In genomic region chr20:4821590-4821989, GRCh38 we compare ENCODE assay signal across 10 cellular contexts. TPM values are rescaled to one million over a fixed set of nuclear protein-coding genes. Genes with fewer than 3 reads are reported as not detected.
DNase-seq lines count a peak whose midpoint lies in the region; FAIRE-seq and TF ChIP-seq lines count a peak whose summit lies in the region.
"Had no signal": no experiment of that assay in that cellular context is flagged by ENCODE, and none has a peak within 500 bp of the region (broad histone marks: within the 10 kb centered on the region; RNA-seq: fewer than 3 reads in every experiment).

No MANE protein-coding gene starts in this region.

- H3K4me2 ChIP-seq in OCI-LY7 (ENCODE audit: low read length) (peak overlapping the region; percentile 76), endothelial cell of umbilical vein (ENCODE audit: insufficient read depth, low read length) (peak overlapping the region; percentile 72), trophoblast cell (ENCODE audit: low read length) (peak overlapping the region; percentile 55)

- POLR2A ChIA-PET in OCI-LY7 (lab: Charles Lee) (interaction anchor here (1.0 kb wide), 1 partner anchor 13 kb away, joined by 4 read pairs; no protein-coding TSS in a partner anchor), endothelial cell of umbilical vein (lab: Charles Lee) (no interaction called here)

- no peak for FAIRE-seq in endothelial cell of umbilical vein (lab: Jason Lieb, UNC)

- peak; percentile 12 for DNase-seq in D341Med (ENCODE audit: low spot score)
- no peak for DNase-seq in OCI-LY7 (ENCODE audit: low spot score)
- DNase-seq in endothelial cell of umbilical vein (ENCODE audit: low read depth, low spot score), result no peak
- no peak for DNase-seq in trophoblast cell
- no peak for DNase-seq in NCI-H2029 (lab: John Stamatoyannopoulos, UW)
- DNase-seq in NCI-H524 (lab: John Stamatoyannopoulos, UW), result no peak
- no peak for DNase-seq in breast epithelium (ENCODE audit: low spot score in 2 of 2)
- no peak for DNase-seq in medulla oblongata (ENCODE audit: extremely low spot score)
- DNase-seq: NCI-H2081 treated with DMSO at 0.1 percent for 48 hours, right cardiac atrium had no signal

- H3K4me1 ChIP-seq in OCI-LY7 (ENCODE audit: insufficient read depth, low read length, poor library complexity, severe bottlenecking), result peaks cover 27% of the 10 kb centered on the region
- H3K4me1 ChIP-seq in endothelial cell of umbilical vein (ENCODE audit: control insufficient read depth, extremely low read depth, insufficient read depth, low read length), result peaks cover 26% of the 10 kb centered on the region
- H3K4me1 ChIP-seq in trophoblast cell (ENCODE audit: control insufficient read depth in 1 of 2, insufficient read depth in 2 of 2, low read length in 2 of 2), result peaks cover 3 to 14% of the 10 kb centered on the region in 2 experiments
- peaks cover 5 to 8% of the 10 kb centered on the region in 2 donors for H3K4me1 ChIP-seq in breast epithelium

- TF ChIP-seq POLR2A in endothelial cell of umbilical vein (IDR thresholded peaks at IDR 0.05; ENCODE audit: low read depth, low read length), result no peak
- no peak for TF ChIP-seq POLR2A in breast epithelium (IDR thresholded peaks at IDR 0.05)

- peaks cover 10% of the 10 kb centered on the region for H3K79me1 ChIP-seq in trophoblast cell (ENCODE audit: low read length)

- H3K4ac ChIP-seq in trophoblast cell (ENCODE audit: low read depth, low read length), result no peak overlapping the region

- H3K27me3 ChIP-seq in endothelial cell of umbilical vein (ENCODE audit: control insufficient read depth in 2 of 2, insufficient read depth in 2 of 2, low read length in 2 of 2) (no peaks in the 10 kb centered on the region), trophoblast cell (ENCODE audit: insufficient read depth, low read length) (no peaks in the 10 kb centered on the region), breast epithelium (peaks cover 0 to 3% of the 10 kb centered on the region in 2 donors)

- dilution Hi-C loops in endothelial cell of umbilical vein (cut with MboI; ENCODE audit: extremely low pct_ligation_motif_present, low sequenced_read_pairs), result no loop called here

- no CpG with 5 or more reads among the region's 5 CpGs for WGBS in trophoblast cell (ENCODE audit: extremely low coverage, insufficient coverage, insufficient read length)

- no peaks in the 10 kb centered on the region for H3K9me1 ChIP-seq in endothelial cell of umbilical vein (replicated peaks; ENCODE audit: control insufficient read depth, extremely low read depth, insufficient read depth, low read length)

- H2AFZ ChIP-seq in OCI-LY7 (ENCODE audit: low read length) (no peak overlapping the region), endothelial cell of umbilical vein (ENCODE audit: low read depth, low read length) (no peak overlapping the region), trophoblast cell (ENCODE audit: insufficient read depth, low read length, poor library complexity) (no peak overlapping the region)

- H3K4me3 ChIP-seq in OCI-LY7 (ENCODE audit: low read depth, low read length, poor library complexity, severe bottlenecking) (peak overlapping the region; percentile 94), endothelial cell of umbilical vein (replicated peaks in 1 of 3; ENCODE audit: insufficient read depth in 1 of 3, low read depth in 1 of 3, low read length in 3 of 3) (peak overlapping the region in 1 of 3 experiments; percentile 54), trophoblast cell (ENCODE audit: low read depth, low read length) (no peak overlapping the region), breast epithelium (peak overlapping the region in 1 of 3 donors; percentile 69)

- CTCF ChIA-PET in OCI-LY7 (lab: Charles Lee; ENCODE audit: unreplicated experiment), result interaction anchor here (0.6 kb wide), 1 partner anchor 126 kb away, joined by 4 read pairs; no protein-coding TSS in a partner anchor
- CTCF ChIA-PET in endothelial cell of umbilical vein (lab: Charles Lee), result interaction anchor here (1.0 kb wide), 1 partner anchor 134 kb away, joined by 4 read pairs; no protein-coding TSS in a partner anchor

- TF ChIP-seq CTCF in OCI-LY7 (conservative IDR thresholded peaks at IDR 0.05; ENCODE audit: low read length), result no peak
- no peak for TF ChIP-seq CTCF in endothelial cell of umbilical vein (IDR thresholded peaks at IDR 0.05; ENCODE audit: extremely low read depth in 1 of 2, insufficient read depth in 1 of 2, low read depth in 1 of 2, low read length in 2 of 2)
- TF ChIP-seq CTCF in breast epithelium (IDR thresholded peaks at IDR 0.05), result no peak

- intact Hi-C loops in OCI-LY7 (cut with micrococcal nuclease; ENCODE audit: unreplicated experiment) (no loop called here), endothelial cell of umbilical vein (cut with micrococcal nuclease) (no loop called here), breast epithelium (cut with DNase I; ENCODE audit: low total_unique reads) (no loop called here)

- H4K91ac ChIP-seq in trophoblast cell (ENCODE audit: low read depth, low read length), result no peak overlapping the region

- peak overlapping the region; percentile 85 for H3K27ac ChIP-seq in OCI-LY7 (ENCODE audit: low read depth, low read length, poor library complexity, severe bottlenecking)
- no peak overlapping the region for H3K27ac ChIP-seq in endothelial cell of umbilical vein (ENCODE audit: insufficient read depth, low read depth, low read length)
- H3K27ac ChIP-seq in trophoblast cell (ENCODE audit: low read depth, low read length), result no peak overlapping the region
- H3K27ac ChIP-seq in breast epithelium, result no peak overlapping the region

- H3K36me3 ChIP-seq in OCI-LY7 (ENCODE audit: insufficient read depth, low read length) (peaks cover 48% of the 10 kb centered on the region), endothelial cell of umbilical vein (ENCODE audit: control insufficient read depth in 2 of 2, extremely low read depth in 1 of 2, insufficient read depth in 2 of 2, low read length in 2 of 2) (peaks cover 0 to 4% of the 10 kb centered on the region in 2 experiments), trophoblast cell (ENCODE audit: control insufficient read depth in 1 of 2, insufficient read depth in 2 of 2, low read length in 2 of 2) (peaks cover 2 to 9% of the 10 kb centered on the region in 2 experiments), breast epithelium (no peaks in the 10 kb centered on the region)

- no peaks in the 10 kb centered on the region for H3K9me3 ChIP-seq in OCI-LY7 (ENCODE audit: low read length)
- H3K9me3 ChIP-seq in endothelial cell of umbilical vein (replicated peaks; ENCODE audit: control insufficient read depth, insufficient read depth, low read length), result no peaks in the 10 kb centered on the region
- no peaks in the 10 kb centered on the region for H3K9me3 ChIP-seq in trophoblast cell (ENCODE audit: insufficient read depth, low read depth, low read length)
- H3K9me3 ChIP-seq in breast epithelium, result no peaks in the 10 kb centered on the region

- H2BK12ac ChIP-seq in trophoblast cell (ENCODE audit: low read length), result no peak overlapping the region

- H3K23ac ChIP-seq in trophoblast cell (ENCODE audit: low read length), result no peak overlapping the region

- no peak overlapping the region for H2AK5ac ChIP-seq in trophoblast cell (ENCODE audit: low read length)

- H4K8ac ChIP-seq in trophoblast cell (ENCODE audit: low read depth, low read length), result no peak overlapping the region

- no peak overlapping the region for H3K14ac ChIP-seq in trophoblast cell (ENCODE audit: low read length)

- H3K18ac ChIP-seq in trophoblast cell (ENCODE audit: low read length), result no peak overlapping the region

- H2BK5ac ChIP-seq in trophoblast cell (ENCODE audit: low read depth, low read length, poor library complexity), result no peak overlapping the region

- H3K79me2 ChIP-seq in OCI-LY7 (ENCODE audit: insufficient read depth, low read depth, low read length) (peaks cover 19% of the 10 kb centered on the region; the same call in 1 of the 2 replicates), endothelial cell of umbilical vein (ENCODE audit: control insufficient read depth, insufficient read depth, low read length) (no peaks in the 10 kb centered on the region), trophoblast cell (ENCODE audit: control insufficient read depth, insufficient read depth, low read length, poor library complexity) (peaks cover 4% of the 10 kb centered on the region)

- H2BK120ac ChIP-seq in trophoblast cell (ENCODE audit: insufficient read depth, low read length, poor library complexity), result no peak overlapping the region

- no peaks in the 10 kb centered on the region for H3K9me2 ChIP-seq in OCI-LY7 (ENCODE audit: insufficient read depth, low read length)

- H4K12ac ChIP-seq in trophoblast cell (ENCODE audit: low read depth, low read length), result no peak overlapping the region

- H4K20me1 ChIP-seq in OCI-LY7 (ENCODE audit: insufficient read depth, low read length) (no peaks in the 10 kb centered on the region), endothelial cell of umbilical vein (replicated peaks; ENCODE audit: control insufficient read depth, extremely low read depth, insufficient read depth, low read length) (no peaks in the 10 kb centered on the region)

- H3K9ac ChIP-seq in endothelial cell of umbilical vein (replicated peaks; ENCODE audit: extremely low read depth, insufficient read depth, low read length), result no peak overlapping the region
- no peak overlapping the region for H3K9ac ChIP-seq in trophoblast cell (ENCODE audit: low read length)

- BruUV-seq in OCI-LY7 (replicated peaks; lab: Mats Ljungman, UMichigan) (TSS peak; percentile 54), endothelial cell of umbilical vein (replicated peaks; lab: Mats Ljungman, UMichigan) (no TSS peak)

TF ChIP-seq in endothelial cell of umbilical vein, 7 proteins besides CTCF, POLR2A, EP300 and RAD21 (continues in another document):
- TF ChIP-seq EZH2 (IDR thresholded peaks at IDR 0.05; ENCODE audit: borderline replicate concordance, low read depth, low read length, severe bottlenecking) (no peak), JUN (IDR thresholded peaks at IDR 0.05; ENCODE audit: borderline replicate concordance, insufficient read depth, insufficient read length, low read depth) (no peak), FOS (IDR thresholded peaks at IDR 0.05; ENCODE audit: borderline replicate concordance, insufficient read depth, low read length) (no peak)

RNA-seq across cellular contexts. Expression of gene RASSF2, which starts 1.8 kb away (rescaled TPM):
- total RNA-seq in OCI-LY7 (2014; rRNA removed; shearing (Covaris generic)), result 30.0 and 30.5 TPM in 2 replicates
- total RNA-seq in OCI-LY7 (2022), result 36.5 and 37.9 TPM in 2 replicates
- total RNA-seq in endothelial cell of umbilical vein, result 38.6 and 44.7 TPM in 2 replicates
- polyA plus RNA-seq in endothelial cell of umbilical vein, result 18.5 and 21.0 TPM in 2 replicates
- polyA plus RNA-seq in endothelial cell of umbilical vein (2011; cell fraction: cytosol; rRNA removed), result 19.6 and 20.5 TPM in 2 replicates
- polyA plus RNA-seq in endothelial cell of umbilical vein (2011; cell fraction: nucleus; rRNA removed), result 22.9 and 23.2 TPM in 2 replicates
- 12.7 and 16.3 TPM in 2 replicates for polyA plus RNA-seq in endothelial cell of umbilical vein (2012)
- 37.4 TPM in 2 replicates for polyA minus RNA-seq in endothelial cell of umbilical vein
- not detected for polyA minus RNA-seq in endothelial cell of umbilical vein (2011; cell fraction: cytosol; rRNA and poly(A)+ RNA removed)
- 11.8 and 17.1 TPM in 2 replicates for polyA minus RNA-seq in endothelial cell of umbilical vein (2011; cell fraction: nucleus; rRNA and poly(A)+ RNA removed)
- polyA plus RNA-seq in trophoblast cell (2013), result 11.1 and 11.2 TPM in 2 replicates
- 10 to 100 TPM in 2 of 3 donors, 1 to 10 TPM in 1; 9.5 to 38.6 (median 16.0) TPM for total RNA-seq in breast epithelium
